ENCODE assay signal across 8 cellular contexts in the genomic region with DNA sequence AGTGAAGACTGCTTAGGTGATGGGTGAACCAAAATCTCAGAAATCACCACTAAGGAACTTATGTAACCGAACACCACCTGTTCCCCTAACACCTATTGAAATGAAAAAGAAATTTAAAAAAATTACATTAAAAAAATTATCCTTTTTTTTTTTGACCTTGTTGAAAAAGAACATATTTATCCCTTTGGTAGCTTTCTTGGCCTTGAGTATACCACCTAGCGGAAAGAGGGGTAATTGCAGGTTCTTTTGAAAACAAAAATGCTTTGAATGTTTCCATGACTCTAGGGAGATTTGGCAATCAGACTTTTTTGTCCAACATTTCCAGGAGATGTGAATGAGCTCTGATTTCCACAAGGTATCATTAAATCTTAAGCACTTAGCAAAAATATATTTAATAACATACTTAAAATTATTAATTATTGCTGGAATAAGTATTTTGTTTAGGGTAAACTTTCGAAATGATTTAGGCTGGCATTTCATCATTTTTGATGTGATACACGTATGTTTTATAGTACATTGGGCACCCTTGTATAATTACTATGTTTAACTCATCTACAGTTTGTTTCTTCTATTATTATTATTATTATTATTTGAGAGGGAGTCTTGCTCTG. TPM values are rescaled to one million over a fixed set of nuclear protein-coding genes. Genes with fewer than 3 reads are reported as not detected.
DNase-seq lines count a peak whose midpoint lies in the region; ATAC-seq and TF ChIP-seq lines count a peak whose summit lies in the region.

No MANE protein-coding gene starts in this region.

- peak; percentile 61 for TF ChIP-seq CTCF in AG10803 (conservative IDR thresholded peaks at IDR 0.05; ENCODE audit: low read length)

- intact Hi-C loops in sciatic nerve (cut with DNase I) = no loop called here
- intact Hi-C loops in activated CD4-positive, alpha-beta T cell treated with anti-CD3 and anti-CD28 coated beads for 36 hours (cut with DNase I, micrococcal nuclease) = loop anchor here (1.0 to 10.0 kb wide), 7 partner anchors 47 to 291 kb away; partner anchors contain the start of gene ELMO1 (in 2 of the 2)

- DNase-seq in AG10803 (ENCODE audit: low read depth) (peak; percentile 22), GM19238 (ENCODE audit: insufficient read length, low spot score) (peak; percentile 9), RKO (ENCODE audit: low spot score) (peak; percentile 34), fibroblast of peridontal ligament (ENCODE audit: extremely low read depth) (peak; percentile 10), sciatic nerve (ENCODE audit: low spot score) (no peak)
- DNase-seq in stimulated activated naive CD8-positive, alpha-beta T cell treated with anti-CD3 and anti-CD28 coated beads, Interleukin-15, Interleukin-2, amounts not matched to agents 100 U/mL and 50 U/mL, for 24 hours = no peak
- DNase-seq in activated CD4-positive, alpha-beta T cell treated with anti-CD3 and anti-CD28 coated beads for 36 hours = no peak
- no peak for DNase-seq in activated T-cell treated with anti-CD3 and anti-CD28 coated beads, Interleukin-2, amount 50 U/mL, for 1 hour

- H3K4me3 ChIP-seq in AG10803 (ENCODE audit: low read length) = no peak overlapping the region

- POLR2A ChIA-PET in activated CD4-positive, alpha-beta T cell treated with anti-CD3 and anti-CD28 coated beads for 36 hours (lab: Charles Lee) = no interaction called here

- CTCF ChIA-PET in activated CD4-positive, alpha-beta T cell treated with anti-CD3 and anti-CD28 coated beads for 36 hours (lab: Charles Lee) = interaction anchor here (0.6 to 5.6 kb wide), 32 partner anchors 8 to 326 kb away, joined by 3 to 70 read pairs (median 3); no protein-coding TSS in a partner anchor

- peak; percentile 69 for ATAC-seq in sciatic nerve
- ATAC-seq in stimulated activated naive CD8-positive, alpha-beta T cell treated with anti-CD3 and anti-CD28 coated beads, Interleukin-15, Interleukin-2, amounts not matched to agents 100 U/mL and 50 U/mL, for 24 hours = no peak
- ATAC-seq in activated CD4-positive, alpha-beta T cell treated with anti-CD3 and anti-CD28 coated beads for 36 hours = no peak

- no peak overlapping the region for H3K27ac Mint-ChIP-seq in activated CD4-positive, alpha-beta T cell treated with anti-CD3 and anti-CD28 coated beads for 36 hours

- H3K27me3 Mint-ChIP-seq in activated CD4-positive, alpha-beta T cell treated with anti-CD3 and anti-CD28 coated beads for 36 hours = no peaks in the 10 kb centered on the region

- no peaks in the 10 kb centered on the region for H3K9me3 Mint-ChIP-seq in activated CD4-positive, alpha-beta T cell treated with anti-CD3 and anti-CD28 coated beads for 36 hours (ENCODE audit: low read depth)

- H3K36me3 Mint-ChIP-seq in activated CD4-positive, alpha-beta T cell treated with anti-CD3 and anti-CD28 coated beads for 36 hours (ENCODE audit: low read depth) = no peaks in the 10 kb centered on the region

- no peak overlapping the region for H3K4me3 Mint-ChIP-seq in activated CD4-positive, alpha-beta T cell treated with anti-CD3 and anti-CD28 coated beads for 36 hours

- peaks cover 8% of the 10 kb centered on the region for H3K4me1 Mint-ChIP-seq in activated CD4-positive, alpha-beta T cell treated with anti-CD3 and anti-CD28 coated beads for 36 hours

RNA-seq across cellular contexts. Expression of gene ELMO1, which starts 47.0 kb away (rescaled TPM):
- total RNA-seq in sciatic nerve = 151 TPM
- total RNA-seq in activated CD4-positive, alpha-beta T cell treated with anti-CD3 and anti-CD28 coated beads for 36 hours = 100 to 1,000 TPM in 1 of 2 experiments, 10 to 100 TPM in 1; 96.2 to 173 TPM

Comparison
In these comparisons a context has a peak if more than half of its experiments do, and no peak if none do; other contexts are left out.
1. DNase-seq: peak in AG10803 (single experiment), GM19238 (single experiment), RKO (single experiment) and fibroblast of peridontal ligament (single experiment); none in sciatic nerve (single experiment), stimulated activated naive CD8-positive, alpha-beta T cell treated with anti-CD3 and anti-CD28 coated beads, Interleukin-15, Interleukin-2, amounts not matched to agents 100 U/mL and 50 U/mL, for 24 hours (single experiment), activated CD4-positive, alpha-beta T cell treated with anti-CD3 and anti-CD28 coated beads for 36 hours (single experiment) and activated T-cell treated with anti-CD3 and anti-CD28 coated beads, Interleukin-2, amount 50 U/mL, for 1 hour (single experiment).